8 cellular contexts compared by ENCODE assay signal in genomic region chr6:43014434-43014909, GRCh38. TPM values are rescaled to one million over a fixed set of nuclear protein-coding genes. Genes with fewer than 3 reads are reported as not detected.
DNase-seq lines count a peak whose midpoint lies in the region; ATAC-seq and TF ChIP-seq lines count a peak whose summit lies in the region.

No MANE protein-coding gene starts in this region.

- peaks cover 25% of the 10 kb centered on the region; the same call in 1 of the 2 replicates for H3K79me2 ChIP-seq in KMS-11 (ENCODE audit: insufficient read depth, low read depth)

- H3K36me3 Mint-ChIP-seq in MCF 10A (ENCODE audit: insufficient read depth, unreplicated experiment) (peaks cover 27% of the 10 kb centered on the region), memory B cell (peaks cover 16% of the 10 kb centered on the region)

- no peaks in the 10 kb centered on the region for H3K9me3 Mint-ChIP-seq in MCF 10A (ENCODE audit: unreplicated experiment)
- no peaks in the 10 kb centered on the region for H3K9me3 Mint-ChIP-seq in memory B cell

- H4K20me1 ChIP-seq in KMS-11 (ENCODE audit: insufficient read depth) = no peaks in the 10 kb centered on the region

- peak overlapping the region; percentile 99 for H3K4me3 Mint-ChIP-seq in MCF 10A (ENCODE audit: unreplicated experiment)
- H3K4me3 Mint-ChIP-seq in memory B cell = peak overlapping the region; percentile 99

- H2AFZ ChIP-seq in KMS-11 (ENCODE audit: low read depth) = no peak overlapping the region

- H3K27me3 ChIP-seq in KMS-11 (ENCODE audit: insufficient read depth, low read depth) = no peaks in the 10 kb centered on the region

- peak overlapping the region; percentile 36; the same call in 1 of the 2 replicates for H3K9ac ChIP-seq in KMS-11

- DNase-seq in CD1c-positive myeloid dendritic cell (ENCODE audit: extremely low spot score) = peak; percentile 13
- DNase-seq in MCF 10A (ENCODE audit: unreplicated experiment) = peak; percentile 13
- DNase-seq in memory B cell (ENCODE audit: low spot score in 2 of 2) = no peak
- no peak for DNase-seq in NCI-H510A (lab: John Stamatoyannopoulos, UW)
- no peak for DNase-seq in cortex of kidney (lab: John Stamatoyannopoulos, UW)
- no peak for DNase-seq in HK-2 (ENCODE audit: unreplicated experiment)

- TF ChIP-seq CTCF in KMS-11 (conservative IDR thresholded peaks at IDR 0.05; ENCODE audit: low read depth, low read length) = no peak
- TF ChIP-seq CTCF in MCF 10A (IDR thresholded peaks at IDR 0.05; ENCODE audit: unreplicated experiment) = no peak

- peaks cover 29% of the 10 kb centered on the region for H3K4me1 ChIP-seq in KMS-11 (ENCODE audit: low read depth, poor library complexity, severe bottlenecking)

- no peaks in the 10 kb centered on the region for H3K36me3 ChIP-seq in KMS-11 (ENCODE audit: insufficient read depth)

- BruUV-seq in MCF 10A (replicated peaks; lab: Mats Ljungman, UMichigan) = no TSS peak

- intact Hi-C loops in MCF 10A (cut with micrococcal nuclease) = loop anchor here (5.0 kb wide), 1 partner anchor 38 kb away; the partner anchor contains the start of gene CUL7

- H3K27ac ChIP-seq in KMS-11 = no peak overlapping the region; the same call in 1 of the 2 replicates

- H3K4me1 Mint-ChIP-seq in MCF 10A (ENCODE audit: insufficient read depth, unreplicated experiment) = peaks cover 32% of the 10 kb centered on the region
- H3K4me1 Mint-ChIP-seq in memory B cell = peaks cover 34% of the 10 kb centered on the region

- peak overlapping the region; percentile 99 for H3K27ac Mint-ChIP-seq in MCF 10A (ENCODE audit: low read depth, unreplicated experiment)
- H3K27ac Mint-ChIP-seq in memory B cell = peak overlapping the region; percentile 93

- no peak overlapping the region for H3K4me3 ChIP-seq in KMS-11 (IDR thresholded peaks at IDR 0.05; ENCODE audit: insufficient read depth, low read depth, low read length)

- no peaks in the 10 kb centered on the region for H3K27me3 Mint-ChIP-seq in MCF 10A (ENCODE audit: insufficient read depth, unreplicated experiment)
- H3K27me3 Mint-ChIP-seq in memory B cell = no peaks in the 10 kb centered on the region

- CTCF ChIA-PET in MCF 10A (lab: Yijun Ruan, JAX) = interaction anchor here (0.6 to 2.7 kb wide), 5 partner anchors 40 to 582 kb away, joined by 3 to 12 read pairs (median 5); partner anchors contain the start of gene CUL7

- peak overlapping the region; percentile 68 for H3K4me2 ChIP-seq in KMS-11

- POLR2A ChIA-PET in MCF 10A (lab: Yijun Ruan, JAX) = interaction anchor here (0.6 to 5.5 kb wide), 31 partner anchors 7 to 1391 kb away, joined by 3 to 53 read pairs (median 5); partner anchors contain the start of genes CNPY3, CUL7, GTPBP2 and KLC4

- ATAC-seq in memory B cell (ENCODE audit: low read depth) = no peak
- no peak for ATAC-seq in HG02884 (IDR thresholded peaks at IDR 0.05; ENCODE audit: unreplicated experiment)

RNA-seq across cellular contexts. Expression of gene KLHDC3, which starts 0.4 kb away (rescaled TPM):
- total RNA-seq in MCF 10A (2022) = 35.6 and 39.2 TPM in 2 replicates

RNA-seq across cellular contexts. Expression of gene MEA1, which starts 0.7 kb away (rescaled TPM):
- total RNA-seq in MCF 10A (2022) = 71.8 and 79.9 TPM in 2 replicates

RNA-seq across cellular contexts. Expression of gene RRP36, which starts 7.0 kb away (rescaled TPM):
- 72.8 and 80.4 TPM in 2 replicates for total RNA-seq in MCF 10A (2022)

RNA-seq across cellular contexts. Expression of gene PPP2R5D, which starts 30.1 kb away (rescaled TPM):
- 16.5 and 17.9 TPM in 2 replicates for total RNA-seq in MCF 10A (2022)

RNA-seq across cellular contexts. Expression of gene PEX6, which starts 35.5 kb away (rescaled TPM):
- total RNA-seq in MCF 10A (2022) = 25.8 and 34.0 TPM in 2 replicates

Comparison
In these comparisons a context has a peak if more than half of its experiments do, and no peak if none do; other contexts are left out.
1. DNase-seq: peak in CD1c-positive myeloid dendritic cell (single experiment) and MCF 10A (single experiment); none in memory B cell (0 of 2), NCI-H510A (single experiment), cortex of kidney (single experiment) and HK-2 (single experiment).